In the genomic region with DNA sequence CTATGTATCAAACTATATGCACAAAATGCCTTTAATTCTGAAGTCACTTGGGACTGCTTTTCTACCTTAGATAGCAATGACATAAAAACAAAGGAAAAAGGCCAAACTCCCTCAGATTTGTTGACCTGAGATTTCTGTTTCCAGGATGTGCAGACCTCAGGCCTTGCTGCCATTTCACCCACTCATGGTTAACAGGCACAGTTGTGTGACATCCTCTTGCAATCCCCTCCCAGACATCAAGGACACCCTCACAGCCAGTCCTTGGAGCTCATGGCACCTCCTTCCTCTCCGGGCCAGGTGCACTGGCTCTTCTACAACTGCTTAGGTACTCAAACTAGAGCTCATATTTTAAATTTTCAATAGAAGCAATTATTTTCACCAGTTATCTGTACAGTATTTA, we compare ENCODE assay signal across 10 cellular contexts. TPM values are rescaled to one million over a fixed set of nuclear protein-coding genes. Genes with fewer than 3 reads are reported as not detected.
"Had no signal": no experiment of that assay in that cellular context is flagged by ENCODE, and none has a peak within 500 bp of the region (broad histone marks: within the 10 kb centered on the region; RNA-seq: fewer than 3 reads in every experiment).

No MANE protein-coding gene starts in this region.

- DNase-seq: colonic mucosa; effector CD4-positive, alpha-beta T cell; stimulated activated CD4-positive, alpha-beta T cell treated with anti-CD3 and anti-CD28 coated beads, Interleukin-2, amount 100 ng/mL, for 48 hours; SW 1271; uterus; WERI-Rb-1 had no signal

RNA-seq across cellular contexts. Expression of a gene that starts 37.3 kb away (rescaled TPM):
- total RNA-seq: epithelial cell of proximal tubule, lower leg skin, renal cortical epithelial cell, SJSA1 had no signal
